In genomic region chr5:80210014-80210413, GRCh38 we compare ENCODE assay signal across 1 cellular context.
TF ChIP-seq lines count a peak whose summit lies in the region.

No MANE protein-coding gene starts in this region.

TF ChIP-seq in H1, 55 proteins besides CTCF, POLR2A, EP300 and RAD21:
- no peak for TF ChIP-seq CBX5 (IDR thresholded peaks at IDR 0.05; ENCODE audit: low read depth, low read length)
- TF ChIP-seq ASH2L (IDR thresholded peaks at IDR 0.05; ENCODE audit: low read length), result no peak
- no peak for TF ChIP-seq USF2 (IDR thresholded peaks at IDR 0.05; ENCODE audit: low read length)
- no peak for TF ChIP-seq E2F6 (IDR thresholded peaks at IDR 0.05)
- TF ChIP-seq CHD1 (IDR thresholded peaks at IDR 0.05; ENCODE audit: low read depth, low read length), result no peak
- no peak for TF ChIP-seq GTF2F1 (IDR thresholded peaks at IDR 0.05; ENCODE audit: borderline replicate concordance, low read depth, low read length)
- TF ChIP-seq BCL11A (IDR thresholded peaks at IDR 0.05; ENCODE audit: low read depth in 2 of 2, low read length in 2 of 2), result no peak
- no peak for TF ChIP-seq CBX8 (IDR thresholded peaks at IDR 0.05; ENCODE audit: borderline replicate concordance, low read depth, low read length)
- TF ChIP-seq KDM5A (IDR thresholded peaks at IDR 0.05; ENCODE audit: low read length), result no peak
- TF ChIP-seq ZNF274 (IDR thresholded peaks at IDR 0.05; ENCODE audit: borderline replicate concordance, extremely low read depth, low read length), result no peak
